8 cellular contexts compared by ENCODE assay signal in the genomic region with DNA sequence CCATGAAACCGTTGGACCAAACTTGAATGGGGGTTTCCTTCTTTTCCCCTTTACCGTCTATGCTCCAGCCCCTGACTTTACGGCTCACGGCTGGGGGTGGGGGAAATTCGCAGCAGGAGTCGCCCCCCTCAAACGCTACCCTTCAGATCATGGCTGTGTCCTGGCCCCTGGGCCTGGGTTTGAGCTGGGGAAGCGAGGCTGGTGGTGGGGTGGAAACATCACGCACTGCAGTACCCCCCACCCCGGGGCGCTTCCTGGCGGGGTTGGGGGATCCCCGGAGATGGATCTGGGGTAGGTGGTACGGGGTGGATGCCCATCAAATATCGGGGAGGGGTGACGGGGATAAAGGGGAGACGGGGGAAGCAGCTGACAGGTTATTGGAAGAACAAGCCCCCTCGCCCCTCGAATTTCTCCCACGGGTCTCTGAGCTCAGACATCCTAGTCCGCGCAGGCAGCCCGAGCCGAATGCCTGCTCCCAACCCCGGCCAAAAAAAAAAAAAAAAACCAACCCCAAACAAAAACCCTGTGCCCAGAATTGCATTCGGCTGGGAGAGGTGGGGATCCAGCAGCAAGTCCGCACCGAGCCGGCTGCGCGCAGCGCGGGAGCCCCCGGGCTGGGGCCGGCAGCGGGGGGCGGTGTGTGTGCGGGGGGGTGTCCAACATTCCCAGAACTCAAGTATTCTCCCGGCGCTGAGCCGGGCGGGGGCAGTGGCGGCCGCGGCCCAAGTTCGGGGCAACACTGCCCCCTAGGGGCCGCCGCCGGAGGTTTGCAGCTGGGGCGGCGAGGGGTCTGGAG. TPM values are rescaled to one million over a fixed set of nuclear protein-coding genes. Genes with fewer than 3 reads are reported as not detected.
A peak's percentile ranks its signal among the peaks of the same experiment; 100 is the strongest.
DNase-seq lines count a peak whose midpoint lies in the region; ATAC-seq, FAIRE-seq and TF ChIP-seq lines count a peak whose summit lies in the region.

No MANE protein-coding gene starts in this region.

- H3K27me3 ChIP-seq in small intestine (ENCODE audit: control insufficient read depth in 2 of 2, insufficient read depth in 2 of 2, low read length in 2 of 2): no peaks in the 10 kb centered on the region

- H3K27ac ChIP-seq in small intestine (ENCODE audit: low read depth in 1 of 2, low read length in 1 of 2): peak overlapping the region; percentile 86 to 93

- H3K4me1 ChIP-seq in small intestine (ENCODE audit: control insufficient read depth in 2 of 2, insufficient read depth in 1 of 2, low read depth in 1 of 2, low read length in 1 of 2): peaks cover 0 to 6% of the 10 kb centered on the region in 2 donors

- no peaks in the 10 kb centered on the region for H3K9me3 ChIP-seq in small intestine (ENCODE audit: control insufficient read depth, low read depth)

- ATAC-seq in HG02623 (IDR thresholded peaks at IDR 0.05; ENCODE audit: unreplicated experiment): peak; percentile 54
- ATAC-seq in GM19397 (IDR thresholded peaks at IDR 0.05; ENCODE audit: unreplicated experiment): no peak

- WGBS in small intestine, 3 donors: 0% methylated on average over 39 to 51 of the region's 51 CpGs

- H3K36me3 ChIP-seq in small intestine (ENCODE audit: control insufficient read depth in 2 of 2, insufficient read depth in 2 of 2, low read length in 2 of 2): no peaks in the 10 kb centered on the region

- peak; percentile 42 for DNase-seq in GM04504 (ENCODE audit: low read depth)
- DNase-seq in NCI-H2029 treated with DMSO at 0.1 percent for 48 hours (lab: John Stamatoyannopoulos, UW): peak; percentile 93
- DNase-seq in cardiac fibroblast (ENCODE audit: low read depth in 2 of 2): peak; percentile 67 to 86
- peak; percentile 81 for DNase-seq in inferior parietal cortex (ENCODE audit: extremely low spot score)
- DNase-seq in small intestine: peak; percentile 78

- peak; percentile 85 for TF ChIP-seq CTCF in WI38 (IDR thresholded peaks at IDR 0.05; ENCODE audit: low read depth, low read length)
- TF ChIP-seq CTCF in cardiac fibroblast (IDR thresholded peaks at IDR 0.05; ENCODE audit: low read depth, low read length): peak; percentile 66

- peak overlapping the region; percentile 62 for H3K4me3 ChIP-seq in WI38 (ENCODE audit: low read depth, low read length)
- peak overlapping the region; percentile 49 to 54 for H3K4me3 ChIP-seq in cardiac fibroblast (replicated peaks in 1 of 2; ENCODE audit: low read depth in 2 of 2, low read length in 2 of 2)
- H3K4me3 ChIP-seq in small intestine (ENCODE audit: low read depth in 1 of 2, low read length in 2 of 2): peak overlapping the region; percentile 47 to 71

- FAIRE-seq in small intestine (lab: Jason Lieb, UNC): no peak

RNA-seq across cellular contexts. Expression of a gene that starts 59.0 kb away (rescaled TPM):
- 100 to 1,000 TPM in 1 of 3 donors, 10 to 100 TPM in 2; 30.4 to 101 (median 58.9) TPM for polyA plus RNA-seq in small intestine

Comparison
In these comparisons a context has a peak if more than half of its experiments do, and no peak if none do; other contexts are left out.
1. DNase-seq: peak in every context shown above with its lines; median percentile 93 in NCI-H2029 treated with DMSO at 0.1 percent for 48 hours; 81 in inferior parietal cortex; 78 in small intestine; 76 in cardiac fibroblast; 42 in GM04504.